17 cellular contexts compared by ENCODE assay signal in the genomic region with DNA sequence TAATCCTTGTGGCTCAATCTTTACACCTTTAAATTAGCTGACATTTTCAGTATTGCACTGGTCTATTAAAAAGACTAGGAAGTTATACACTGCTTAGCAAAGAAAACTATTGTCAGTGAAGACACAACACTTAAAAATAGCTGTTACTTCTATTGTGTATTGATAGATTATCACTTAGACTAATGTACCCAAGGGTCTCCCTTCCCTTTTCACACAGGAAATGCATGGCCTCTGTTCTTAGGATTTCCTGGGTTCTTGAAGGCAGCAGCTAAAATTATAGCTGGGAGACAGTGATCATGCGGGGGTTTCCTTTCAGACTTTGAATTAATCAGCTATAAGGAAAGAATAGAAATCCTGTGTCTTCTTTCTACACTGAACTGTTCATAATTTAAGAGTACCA. TPM values are rescaled to one million over a fixed set of nuclear protein-coding genes. Genes with fewer than 3 reads are reported as not detected.
DNase-seq lines count a peak whose midpoint lies in the region; ATAC-seq lines count a peak whose summit lies in the region.
"Had no signal": no experiment of that assay in that cellular context is flagged by ENCODE, and none has a peak within 500 bp of the region (broad histone marks: within the 10 kb centered on the region; RNA-seq: fewer than 3 reads in every experiment).

No MANE protein-coding gene starts in this region.

- H3K9me3 ChIP-seq in naive thymus-derived CD4-positive, alpha-beta T cell (ENCODE audit: control insufficient read depth in 2 of 3, low read length in 3 of 3) = no peaks in the 10 kb centered on the region
- H3K9me3 ChIP-seq: Caco-2 had no signal

- peaks cover 0 to 13% of the 10 kb centered on the region in 2 donors for H3K4me1 ChIP-seq in naive thymus-derived CD4-positive, alpha-beta T cell (ENCODE audit: control insufficient read depth in 2 of 2, insufficient read depth in 2 of 2, low read length in 2 of 2)
- H3K4me1 ChIP-seq: Caco-2 had no signal

- H3K4me3 ChIP-seq in naive thymus-derived CD4-positive, alpha-beta T cell (ENCODE audit: low read length) = no peak overlapping the region

- H3K4me3 Mint-ChIP-seq in activated T-cell treated with anti-CD3 and anti-CD28 coated beads, Interleukin-2, amount 50 U/mL, for 72 hours = no peak overlapping the region
- H3K4me3 Mint-ChIP-seq in naive thymus-derived CD4-positive, alpha-beta T cell = peak overlapping the region in 1 of 10 donors; percentile 9

- POLR2A ChIA-PET in naive thymus-derived CD4-positive, alpha-beta T cell (lab: Charles Lee) = interaction anchor here (0.7 to 1.6 kb wide), 2 partner anchors 11 to 168 kb away, joined by 3 to 5 read pairs; no protein-coding TSS in a partner anchor

- H3K36me3 Mint-ChIP-seq in activated T-cell treated with anti-CD3 and anti-CD28 coated beads, Interleukin-2, amount 50 U/mL, for 72 hours (ENCODE audit: insufficient read depth in 2 of 2) = peaks cover 0 to 3% of the 10 kb centered on the region in 2 donors
- H3K36me3 Mint-ChIP-seq in naive thymus-derived CD4-positive, alpha-beta T cell = peaks cover 0 to 39% (median 13%) of the 10 kb centered on the region in 5 donors

- H3K9me3 Mint-ChIP-seq in activated T-cell treated with anti-CD3 and anti-CD28 coated beads, Interleukin-2, amount 50 U/mL, for 72 hours = peaks cover 0 to 2% of the 10 kb centered on the region in 2 donors
- H3K9me3 Mint-ChIP-seq in naive thymus-derived CD4-positive, alpha-beta T cell = no peaks in the 10 kb centered on the region

- intact Hi-C loops in naive thymus-derived CD4-positive, alpha-beta T cell (cut with micrococcal nuclease) = no loop called here

- peaks cover 0 to 13% (median 0%) of the 10 kb centered on the region in 3 experiments for H3K36me3 ChIP-seq in naive thymus-derived CD4-positive, alpha-beta T cell (ENCODE audit: control insufficient read depth in 2 of 3, insufficient read depth in 3 of 3, low read length in 3 of 3)

- peak overlapping the region; percentile 4 for H3K27ac Mint-ChIP-seq in activated T-cell treated with anti-CD3 and anti-CD28 coated beads, Interleukin-2, amount 50 U/mL, for 72 hours
- peak overlapping the region in 7 of 9 donors; percentile 20 to 87 (median 70) for H3K27ac Mint-ChIP-seq in naive thymus-derived CD4-positive, alpha-beta T cell

- CTCF ChIA-PET in naive thymus-derived CD4-positive, alpha-beta T cell (lab: Charles Lee) = interaction anchor here (0.5 kb wide), 1 partner anchor 165 kb away, joined by 3 read pairs; no protein-coding TSS in a partner anchor

- H3K4me1 Mint-ChIP-seq in activated T-cell treated with anti-CD3 and anti-CD28 coated beads, Interleukin-2, amount 50 U/mL, for 72 hours (ENCODE audit: low read depth) = peaks cover 49% of the 10 kb centered on the region
- peaks cover 29 to 76% (median 69%) of the 10 kb centered on the region in 7 donors for H3K4me1 Mint-ChIP-seq in naive thymus-derived CD4-positive, alpha-beta T cell

- no peaks in the 10 kb centered on the region for H3K27me3 ChIP-seq in naive thymus-derived CD4-positive, alpha-beta T cell (ENCODE audit: control insufficient read depth in 2 of 2, insufficient read depth in 2 of 2, low read length in 2 of 2)

- H3K27ac ChIP-seq in caudate nucleus (ENCODE audit: low read depth, low read length) = peak overlapping the region; percentile 21
- H3K27ac ChIP-seq in naive thymus-derived CD4-positive, alpha-beta T cell (ENCODE audit: low read depth, low read length) = no peak overlapping the region
- H3K27ac ChIP-seq: C4-2B had no signal

- ATAC-seq in activated T-cell treated with anti-CD3 and anti-CD28 coated beads, Interleukin-2, amount 50 U/mL, for 72 hours (replicated peaks in 1 of 2) = no peak
- ATAC-seq in naive thymus-derived CD4-positive, alpha-beta T cell = no peak
- ATAC-seq in HG02885 (IDR thresholded peaks at IDR 0.05; ENCODE audit: poor library complexity, unreplicated experiment) = no peak

- no peaks in the 10 kb centered on the region for H3K27me3 Mint-ChIP-seq in activated T-cell treated with anti-CD3 and anti-CD28 coated beads, Interleukin-2, amount 50 U/mL, for 72 hours (ENCODE audit: low read depth)
- no peaks in the 10 kb centered on the region for H3K27me3 Mint-ChIP-seq in naive thymus-derived CD4-positive, alpha-beta T cell

- no peak for DNase-seq in activated T-cell treated with anti-CD3 and anti-CD28 coated beads, Interleukin-2, amount 50 U/mL, for 72 hours
- DNase-seq in activated T-cell treated with anti-CD3 and anti-CD28 coated beads, Interleukin-2, amount 50 U/mL, for 48 hours = no peak
- DNase-seq in caudate nucleus (lab: John Stamatoyannopoulos, UW) = peak in 1 of 61 donors; percentile 43
- no peak for DNase-seq in naive thymus-derived CD4-positive, alpha-beta T cell
- DNase-seq in superior temporal gyrus (ENCODE audit: extremely low spot score) = peak; percentile 11
- no peak for DNase-seq in NCI-H2196 (lab: John Stamatoyannopoulos, UW; ENCODE audit: unreplicated experiment)
- DNase-seq in A172 (ENCODE audit: low spot score) = no peak
- DNase-seq: Caco-2; DMS153; GOT3; KG1; NCI-H1436; NCI-H2171; NCI-H446 treated with DMSO at 0.1 percent for 48 hours; NK-92 treated with Interleukin-12 subunit alpha and Interleukin-12 subunit beta, amount 100 ng/mL, for 24 hours had no signal

RNA-seq across cellular contexts. Expression of gene DIP2A, which starts 12.8 kb away (rescaled TPM):
- total RNA-seq in activated T-cell treated with anti-CD3 and anti-CD28 coated beads, Interleukin-2, amount 50 U/mL, for 72 hours = 10 to 100 TPM; 50.1 to 53.4 TPM
- total RNA-seq in naive thymus-derived CD4-positive, alpha-beta T cell = 100 to 1,000 TPM in 4 of 5 experiments, 10 to 100 TPM in 1; 54.7 to 118 (median 108) TPM
- 10 to 100 TPM; 16.9 to 22.9 TPM for polyA plus RNA-seq in naive thymus-derived CD4-positive, alpha-beta T cell
- total RNA-seq in A172 (2014; rRNA removed; shearing (Covaris generic)) = 8.9 and 9.9 TPM in 2 replicates
